ENCODE assay signal across 8 cellular contexts in genomic region chr13:113491982-113492381, GRCh38. TPM values are rescaled to one million over a fixed set of nuclear protein-coding genes. Genes with fewer than 3 reads are reported as not detected.
A peak's percentile ranks its signal among the peaks of the same experiment; 100 is the strongest.
DNase-seq lines count a peak whose midpoint lies in the region; ATAC-seq and TF ChIP-seq lines count a peak whose summit lies in the region.

No MANE protein-coding gene starts in this region.

- no peaks in the 10 kb centered on the region for H4K20me1 ChIP-seq in KMS-11 (ENCODE audit: insufficient read depth)

- peaks cover 44 to 82% (median 76%) of the 10 kb centered on the region in 7 donors for H3K4me1 Mint-ChIP-seq in naive thymus-derived CD4-positive, alpha-beta T cell

- H2AFZ ChIP-seq in KMS-11 (ENCODE audit: low read depth), result no peak overlapping the region

- H3K4me3 Mint-ChIP-seq in naive thymus-derived CD4-positive, alpha-beta T cell, result peak overlapping the region; percentile 74 to 94 (median 84)

- no peaks in the 10 kb centered on the region for H3K9me3 Mint-ChIP-seq in naive thymus-derived CD4-positive, alpha-beta T cell

- POLR2A ChIA-PET in AG04450 (lab: Yijun Ruan, JAX), result no interaction called here
- POLR2A ChIA-PET in naive thymus-derived CD4-positive, alpha-beta T cell (lab: Charles Lee), result no interaction called here

- H3K36me3 Mint-ChIP-seq in naive thymus-derived CD4-positive, alpha-beta T cell, result peaks cover 0 to 10% (median 4%) of the 10 kb centered on the region in 5 donors

- no peaks in the 10 kb centered on the region for H3K27me3 Mint-ChIP-seq in naive thymus-derived CD4-positive, alpha-beta T cell

- H3K27ac ChIP-seq in AG04450 (ENCODE audit: low read depth, low read length) (no peak overlapping the region), KMS-11 (no peak overlapping the region)
- H3K27ac ChIP-seq in naive thymus-derived CD4-positive, alpha-beta T cell (ENCODE audit: low read depth, low read length), result no peak overlapping the region

- no peak overlapping the region for H3K9ac ChIP-seq in KMS-11

- ATAC-seq in naive thymus-derived CD4-positive, alpha-beta T cell, result no peak
- ATAC-seq in GM19023 (IDR thresholded peaks at IDR 0.05; ENCODE audit: unreplicated experiment), result no peak

- H3K36me3 ChIP-seq in KMS-11 (ENCODE audit: insufficient read depth), result no peaks in the 10 kb centered on the region
- H3K36me3 ChIP-seq in naive thymus-derived CD4-positive, alpha-beta T cell (ENCODE audit: control insufficient read depth in 2 of 3, insufficient read depth in 3 of 3, low read length in 3 of 3), result no peaks in the 10 kb centered on the region

- CTCF ChIA-PET in AG04450 (lab: Charles Lee), result no interaction called here
- CTCF ChIA-PET in naive thymus-derived CD4-positive, alpha-beta T cell (lab: Charles Lee), result no interaction called here

- DNase-seq in AG04450 (ENCODE audit: low read depth, low spot score), result no peak
- DNase-seq in choroid plexus epithelial cell (ENCODE audit: low read depth), result no peak
- no peak for DNase-seq in naive thymus-derived CD4-positive, alpha-beta T cell
- no peak for DNase-seq in islet precursor cell
- no peak for DNase-seq in NCI-H1105 treated with DMSO at 0.1 percent for 48 hours (lab: John Stamatoyannopoulos, UW)
- DNase-seq in stimulated activated naive CD4-positive, alpha-beta T cell (lab: John Stamatoyannopoulos, UW), result no peak

- intact Hi-C loops in naive thymus-derived CD4-positive, alpha-beta T cell (cut with micrococcal nuclease), result loop anchor here in 1 of 2 donors (2.0 kb wide), 1 partner anchor 93 kb away; the partner anchor contains the start of gene TFDP1

- no peak for TF ChIP-seq CTCF in AG04450 (IDR thresholded peaks at IDR 0.05; ENCODE audit: low read depth, low read length)
- no peak for TF ChIP-seq CTCF in KMS-11 (conservative IDR thresholded peaks at IDR 0.05; ENCODE audit: low read depth, low read length)
- TF ChIP-seq CTCF in choroid plexus epithelial cell (conservative IDR thresholded peaks at IDR 0.05; ENCODE audit: low read depth, low read length), result no peak

- H3K27me3 ChIP-seq in AG04450 (ENCODE audit: control insufficient read depth, insufficient read depth, low read length) (no peaks in the 10 kb centered on the region), KMS-11 (ENCODE audit: insufficient read depth, low read depth) (no peaks in the 10 kb centered on the region)
- no peaks in the 10 kb centered on the region for H3K27me3 ChIP-seq in naive thymus-derived CD4-positive, alpha-beta T cell (ENCODE audit: control insufficient read depth in 2 of 2, insufficient read depth in 2 of 2, low read length in 2 of 2)

- H3K4me1 ChIP-seq in KMS-11 (ENCODE audit: low read depth, poor library complexity, severe bottlenecking), result peaks cover 18% of the 10 kb centered on the region
- peaks cover 12 to 26% of the 10 kb centered on the region in 2 donors for H3K4me1 ChIP-seq in naive thymus-derived CD4-positive, alpha-beta T cell (ENCODE audit: control insufficient read depth in 2 of 2, insufficient read depth in 2 of 2, low read length in 2 of 2)

- no peaks in the 10 kb centered on the region; the same call in 1 of the 2 replicates for H3K9me3 ChIP-seq in AG04450 (ENCODE audit: control insufficient read depth, insufficient read depth, low read length)
- H3K9me3 ChIP-seq in naive thymus-derived CD4-positive, alpha-beta T cell (ENCODE audit: control insufficient read depth in 2 of 3, low read length in 3 of 3), result no peaks in the 10 kb centered on the region

- H3K4me3 ChIP-seq in AG04450 (ENCODE audit: low read depth, low read length) (peak overlapping the region; percentile 78), KMS-11 (IDR thresholded peaks at IDR 0.05; ENCODE audit: insufficient read depth, low read depth, low read length) (no peak overlapping the region), choroid plexus epithelial cell (ENCODE audit: low read depth, low read length) (peak overlapping the region; percentile 82)
- no peak overlapping the region for H3K4me3 ChIP-seq in naive thymus-derived CD4-positive, alpha-beta T cell (ENCODE audit: low read length)

- peaks cover 33% of the 10 kb centered on the region; the same call in 1 of the 2 replicates for H3K79me2 ChIP-seq in KMS-11 (ENCODE audit: insufficient read depth, low read depth)

- H3K27ac Mint-ChIP-seq in naive thymus-derived CD4-positive, alpha-beta T cell, result peak overlapping the region in 8 of 9 donors; percentile 17 to 81 (median 74)

- peak overlapping the region; percentile 71 for H3K4me2 ChIP-seq in KMS-11

RNA-seq across cellular contexts. Expression of gene DCUN1D2, which starts 1.5 kb away (rescaled TPM):
- 11.0 and 11.5 TPM in 2 replicates for polyA plus RNA-seq in AG04450 (2011; rRNA removed)
- 9.1 and 9.9 TPM in 2 replicates for polyA minus RNA-seq in AG04450 (2011; rRNA and poly(A)+ RNA removed)
- total RNA-seq in naive thymus-derived CD4-positive, alpha-beta T cell, result 10 to 100 TPM; 21.4 to 31.9 (median 23.4) TPM
- polyA plus RNA-seq in naive thymus-derived CD4-positive, alpha-beta T cell, result 10 to 100 TPM in 1 of 2 donors, 1 to 10 TPM in 1; 6.8 to 12.5 TPM

RNA-seq across cellular contexts. Expression of gene ADPRHL1, which starts 38.7 kb away (rescaled TPM):
- 0.35 and 0.41 TPM in 2 replicates for polyA plus RNA-seq in AG04450 (2011; rRNA removed)
- polyA minus RNA-seq in AG04450 (2011; rRNA and poly(A)+ RNA removed), result 0.28 and 0.65 TPM in 2 replicates
- 1 to 10 TPM in 3 of 5 experiments, under 1 TPM in 2; 0.12 to 2.0 (median 1.5) TPM for total RNA-seq in naive thymus-derived CD4-positive, alpha-beta T cell
- under 1 TPM in 1 of 2 donors, not detected in 1; 0.37 TPM for polyA plus RNA-seq in naive thymus-derived CD4-positive, alpha-beta T cell

Comparison
In these comparisons a context has a peak if more than half of its experiments do, and no peak if none do; other contexts are left out.
1. H3K4me3 ChIP-seq: peak in AG04450 (single experiment) and choroid plexus epithelial cell (single experiment); none in KMS-11 (single experiment) and naive thymus-derived CD4-positive, alpha-beta T cell (single experiment).